In the genomic region with DNA sequence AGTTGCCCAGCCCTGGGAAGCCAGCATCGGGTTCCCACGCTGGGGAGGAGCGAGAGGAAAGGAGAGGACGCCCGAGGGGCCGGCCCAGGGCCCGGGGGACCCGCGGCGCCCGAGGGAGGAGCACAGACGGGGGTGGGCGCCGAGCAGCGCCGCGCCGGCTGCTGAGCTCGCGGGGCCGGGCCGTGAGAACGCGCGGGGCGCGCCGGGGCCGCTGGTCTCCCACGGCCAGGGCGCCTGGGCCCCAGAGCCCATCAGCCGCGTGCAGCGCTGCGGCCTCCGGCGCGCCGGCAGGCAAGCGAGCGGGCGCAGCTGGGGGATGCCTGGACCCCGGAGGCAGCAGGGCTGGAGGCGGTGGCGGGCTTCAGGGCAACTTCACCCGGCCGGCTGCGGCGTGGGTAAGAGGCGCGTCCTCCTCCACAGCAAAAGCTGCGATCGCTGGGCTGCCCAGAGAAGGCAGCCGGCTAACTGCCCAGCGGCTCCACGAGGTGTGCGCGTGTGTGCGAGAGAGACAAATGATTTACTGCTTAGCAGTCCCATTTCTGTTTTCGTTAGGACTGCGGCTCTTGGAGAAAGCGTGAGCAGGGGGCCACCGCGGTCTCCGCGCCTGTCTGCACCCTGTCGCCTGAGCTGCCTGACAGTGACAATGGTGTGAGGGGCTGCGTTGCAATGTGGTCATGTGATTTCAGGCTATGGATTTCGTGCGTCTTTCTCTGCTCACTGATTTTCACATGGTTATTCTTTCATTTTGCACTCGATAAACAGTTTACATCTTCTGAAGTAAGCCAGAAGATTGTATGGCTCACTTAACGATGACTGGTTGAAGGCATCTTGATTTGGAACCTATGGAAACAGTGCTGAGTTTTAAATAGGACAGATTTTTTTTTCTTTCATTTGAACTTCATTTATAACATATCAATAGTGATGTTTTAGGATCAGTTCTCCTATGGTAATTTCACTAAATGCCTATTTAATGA, we compare ENCODE assay signal across 8 cellular contexts. TPM values are rescaled to one million over a fixed set of nuclear protein-coding genes. Genes with fewer than 3 reads are reported as not detected.
DNase-seq lines count a peak whose midpoint lies in the region; ATAC-seq and TF ChIP-seq lines count a peak whose summit lies in the region.

No MANE protein-coding gene starts in this region.

- no peaks in the 10 kb centered on the region for H3K9me3 Mint-ChIP-seq in activated CD4-positive, alpha-beta T cell treated with anti-CD3 and anti-CD28 coated beads, Interleukin-2, amount 10 ng/mL, durations not matched to agents 7 days and 5 days

- POLR2A ChIA-PET in activated CD4-positive, alpha-beta T cell treated with anti-CD3 and anti-CD28 coated beads, Interleukin-2, amount 10 ng/mL, durations not matched to agents 7 days and 5 days (lab: Charles Lee), result no interaction called here
- POLR2A ChIA-PET in HEK293 (lab: Yijun Ruan, JAX), result interaction anchor here (1.1 kb wide), 1 partner anchor 9 kb away, joined by 4 read pairs; no protein-coding TSS in a partner anchor

- TF ChIP-seq CTCF in HEK293 (tag by site-specific recombination; IDR thresholded peaks at IDR 0.05), result no peak
- TF ChIP-seq CTCF in adrenal gland (IDR thresholded peaks at IDR 0.05), result no peak

- H3K4me1 ChIP-seq in HEK293 (ENCODE audit: control insufficient read depth, insufficient read depth, low read length), result peaks cover 11% of the 10 kb centered on the region; the same call in 1 of the 2 replicates
- H3K4me1 ChIP-seq in adrenal gland (replicated peaks in 1 of 2), result no peaks in the 10 kb centered on the region

- TF ChIP-seq POLR2A in adrenal gland (IDR thresholded peaks at IDR 0.05), result no peak

- H3K27me3 Mint-ChIP-seq in activated CD4-positive, alpha-beta T cell treated with anti-CD3 and anti-CD28 coated beads, Interleukin-2, amount 10 ng/mL, durations not matched to agents 7 days and 5 days, result peaks cover 73% of the 10 kb centered on the region

- no peak for DNase-seq in activated CD4-positive, alpha-beta T cell treated with anti-CD3 and anti-CD28 coated beads, Interleukin-2, amount 10 ng/mL, durations not matched to agents 7 days and 5 days
- no peak for DNase-seq in activated CD4-positive, alpha-beta T cell treated with anti-CD3 and anti-CD28 coated beads for 1 hour
- DNase-seq in NCI-H2081 treated with DMSO at 0.1 percent for 48 hours (lab: John Stamatoyannopoulos, UW) (peak; percentile 16), adrenal gland (peak in 4 of 7 donors; percentile 9 to 66 (median 22)), left ventricle myocardium superior (peak; percentile 74), posterior vena cava (ENCODE audit: low spot score) (peak; percentile 85)
- no peak for DNase-seq in activated effector memory CD4-positive, alpha-beta T cell treated with Interleukin-2 at 50 U/mL for 16 hours

- peak; percentile 83 for ATAC-seq in left ventricle myocardium superior

- peaks cover 14% of the 10 kb centered on the region for H3K4me1 Mint-ChIP-seq in activated CD4-positive, alpha-beta T cell treated with anti-CD3 and anti-CD28 coated beads, Interleukin-2, amount 10 ng/mL, durations not matched to agents 7 days and 5 days

- 1 to 3% (median 1%) methylated on average over 23 to 72 of the region's 72 CpGs for WGBS in adrenal gland, 4 donors

- peak overlapping the region; percentile 81 for H3K4me3 Mint-ChIP-seq in activated CD4-positive, alpha-beta T cell treated with anti-CD3 and anti-CD28 coated beads, Interleukin-2, amount 10 ng/mL, durations not matched to agents 7 days and 5 days

- H3K27ac ChIP-seq in HEK293 (ENCODE audit: extremely low read depth, low read depth, low read length) (peak overlapping the region; percentile 73), adrenal gland (peak overlapping the region in 2 of 5 donors; percentile 70 to 78)

- intact Hi-C loops in adrenal gland (cut with DNase I), result no loop called here
- intact Hi-C loops in left ventricle myocardium superior (cut with micrococcal nuclease), result loop anchor here (5.0 kb wide), 1 partner anchor 226 kb away; no protein-coding TSS in a partner anchor
- intact Hi-C loops in posterior vena cava (cut with DNase I), result no loop called here

- H3K36me3 ChIP-seq in HEK293 (ENCODE audit: control insufficient read depth in 2 of 2, insufficient read depth in 1 of 2, low read length in 2 of 2) (no peaks in the 10 kb centered on the region), adrenal gland (replicated peaks in 1 of 2) (no peaks in the 10 kb centered on the region)

- no peaks in the 10 kb centered on the region for H3K9me3 ChIP-seq in HEK293 (ENCODE audit: control insufficient read depth, insufficient read depth, low read depth, low read length)
- no peaks in the 10 kb centered on the region for H3K9me3 ChIP-seq in adrenal gland (replicated peaks in 1 of 3)

- no peak overlapping the region for H3K27ac Mint-ChIP-seq in activated CD4-positive, alpha-beta T cell treated with anti-CD3 and anti-CD28 coated beads, Interleukin-2, amount 10 ng/mL, durations not matched to agents 7 days and 5 days

- no peaks in the 10 kb centered on the region for H3K27me3 ChIP-seq in adrenal gland

- H3K36me3 Mint-ChIP-seq in activated CD4-positive, alpha-beta T cell treated with anti-CD3 and anti-CD28 coated beads, Interleukin-2, amount 10 ng/mL, durations not matched to agents 7 days and 5 days (ENCODE audit: low read depth), result no peaks in the 10 kb centered on the region

- CTCF ChIA-PET in activated CD4-positive, alpha-beta T cell treated with anti-CD3 and anti-CD28 coated beads, Interleukin-2, amount 10 ng/mL, durations not matched to agents 7 days and 5 days (lab: Charles Lee), result no interaction called here
- CTCF ChIA-PET in HEK293 (lab: Yijun Ruan, JAX), result interaction anchor here (0.8 kb wide), 1 partner anchor 106 kb away, joined by 3 read pairs; no protein-coding TSS in a partner anchor

- H3K4me3 ChIP-seq in HEK293 (ENCODE audit: low read depth, low read length) (peak overlapping the region; percentile 52), adrenal gland (peak overlapping the region in 3 of 4 donors; percentile 14 to 42 (median 38))

TF ChIP-seq in HEK293, 187 proteins besides CTCF, POLR2A, EP300 and RAD21 (continues in another document):
- peak; percentile 79 for TF ChIP-seq ZNF335 (tag by site-specific recombination; conservative IDR thresholded peaks at IDR 0.05)
- TF ChIP-seq SCRT2 (tag by site-specific recombination; IDR thresholded peaks at IDR 0.05), result no peak
- no peak for TF ChIP-seq YY2 (tag by site-specific recombination; IDR thresholded peaks at IDR 0.05)
- no peak for TF ChIP-seq KLF1 (tag by site-specific recombination; IDR thresholded peaks at IDR 0.05)
- TF ChIP-seq WT1 (tag by site-specific recombination; IDR thresholded peaks at IDR 0.05), result no peak
- TF ChIP-seq, protein P1, sequence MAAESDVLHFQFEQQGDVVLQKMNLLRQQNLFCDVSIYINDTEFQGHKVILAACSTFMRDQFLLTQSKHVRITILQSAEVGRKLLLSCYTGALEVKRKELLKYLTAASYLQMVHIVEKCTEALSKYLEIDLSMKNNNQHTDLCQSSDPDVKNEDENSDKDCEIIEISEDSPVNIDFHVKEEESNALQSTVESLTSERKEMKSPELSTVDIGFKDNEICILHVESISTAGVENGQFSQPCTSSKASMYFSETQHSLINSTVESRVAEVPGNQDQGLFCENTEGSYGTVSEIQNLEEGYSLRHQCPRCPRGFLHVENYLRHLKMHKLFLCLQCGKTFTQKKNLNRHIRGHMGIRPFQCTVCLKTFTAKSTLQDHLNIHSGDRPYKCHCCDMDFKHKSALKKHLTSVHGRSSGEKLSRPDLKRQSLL (tag by site-specific recombination; IDR thresholded peaks at IDR 0.05), result no peak
- no peak for TF ChIP-seq ZNF510 (tag by site-specific recombination; IDR thresholded peaks at IDR 0.05; ENCODE audit: insufficient replicate concordance)
- TF ChIP-seq, protein P2, sequence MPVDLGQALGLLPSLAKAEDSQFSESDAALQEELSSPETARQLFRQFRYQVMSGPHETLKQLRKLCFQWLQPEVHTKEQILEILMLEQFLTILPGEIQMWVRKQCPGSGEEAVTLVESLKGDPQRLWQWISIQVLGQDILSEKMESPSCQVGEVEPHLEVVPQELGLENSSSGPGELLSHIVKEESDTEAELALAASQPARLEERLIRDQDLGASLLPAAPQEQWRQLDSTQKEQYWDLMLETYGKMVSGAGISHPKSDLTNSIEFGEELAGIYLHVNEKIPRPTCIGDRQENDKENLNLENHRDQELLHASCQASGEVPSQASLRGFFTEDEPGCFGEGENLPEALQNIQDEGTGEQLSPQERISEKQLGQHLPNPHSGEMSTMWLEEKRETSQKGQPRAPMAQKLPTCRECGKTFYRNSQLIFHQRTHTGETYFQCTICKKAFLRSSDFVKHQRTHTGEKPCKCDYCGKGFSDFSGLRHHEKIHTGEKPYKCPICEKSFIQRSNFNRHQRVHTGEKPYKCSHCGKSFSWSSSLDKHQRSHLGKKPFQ (tag by site-specific recombination; IDR thresholded peaks at IDR 0.05), result peak; percentile 54
- TF ChIP-seq MZF1 (tag by site-specific recombination; IDR thresholded peaks at IDR 0.05; ENCODE audit: borderline replicate concordance), result no peak
- no peak for TF ChIP-seq ZNF10 (tag by site-specific recombination; IDR thresholded peaks at IDR 0.05)
- TF ChIP-seq ZFHX2 (tag by site-specific recombination; conservative IDR thresholded peaks at IDR 0.05), result peak; percentile 50; the same call in 1 of the 2 replicates
- TF ChIP-seq ZNF530 (tag by site-specific recombination; IDR thresholded peaks at IDR 0.05; ENCODE audit: low read depth), result no peak
- TF ChIP-seq ZNF350 (tag by site-specific recombination; IDR thresholded peaks at IDR 0.05), result no peak
- TF ChIP-seq, protein P3, sequence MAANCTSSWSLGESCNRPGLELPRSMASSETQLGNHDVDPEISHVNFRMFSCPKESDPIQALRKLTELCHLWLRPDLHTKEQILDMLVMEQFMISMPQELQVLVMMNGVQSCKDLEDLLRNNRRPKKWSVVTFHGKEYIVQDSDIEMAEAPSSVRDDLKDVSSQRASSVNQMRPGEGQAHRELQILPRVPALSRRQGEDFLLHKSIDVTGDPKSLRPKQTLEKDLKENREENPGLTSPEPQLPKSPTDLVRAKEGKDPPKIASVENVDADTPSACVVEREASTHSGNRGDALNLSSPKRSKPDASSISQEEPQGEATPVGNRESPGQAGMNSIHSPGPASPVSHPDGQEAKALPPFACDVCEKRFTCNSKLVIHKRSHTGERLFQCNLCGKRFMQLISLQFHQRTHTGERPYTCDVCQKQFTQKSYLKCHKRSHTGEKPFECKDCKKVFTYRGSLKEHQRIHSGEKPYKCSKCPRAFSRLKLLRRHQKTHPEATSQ (tag by site-specific recombination; IDR thresholded peaks at IDR 0.05), result no peak
- no peak for TF ChIP-seq KLF9 (tag by site-specific recombination; IDR thresholded peaks at IDR 0.05; ENCODE audit: low read depth)
- no peak for TF ChIP-seq ZNF837 (tag by site-specific recombination; IDR thresholded peaks at IDR 0.05)

RNA-seq across cellular contexts. Expression of a gene that starts 1.2 kb away (rescaled TPM):
- total RNA-seq in activated CD4-positive, alpha-beta T cell treated with anti-CD3 and anti-CD28 coated beads, Interleukin-2, amount 10 ng/mL, durations not matched to agents 7 days and 5 days, result not detected
- total RNA-seq in adrenal gland (10 to 100 TPM in 4 of 8 donors, 1 to 10 TPM in 4; 4.9 to 17.1 (median 11.5) TPM), left ventricle myocardium superior (106 TPM), posterior vena cava (100 to 1,000 TPM in 1 of 2 donors, 10 to 100 TPM in 1; 88.1 to 108 TPM)
- 10 to 100 TPM in 1 of 3 donors, 1 to 10 TPM in 2; 2.3 to 10.8 (median 3.8) TPM for polyA plus RNA-seq in adrenal gland

Comparison
In these comparisons a context has a peak if more than half of its experiments do, and no peak if none do; other contexts are left out.
1. DNase-seq: peak in NCI-H2081 treated with DMSO at 0.1 percent for 48 hours (single experiment), adrenal gland (4 of 7), left ventricle myocardium superior (single experiment) and posterior vena cava (single experiment); none in activated CD4-positive, alpha-beta T cell treated with anti-CD3 and anti-CD28 coated beads, Interleukin-2, amount 10 ng/mL, durations not matched to agents 7 days and 5 days (single experiment), activated CD4-positive, alpha-beta T cell treated with anti-CD3 and anti-CD28 coated beads for 1 hour (single experiment) and activated effector memory CD4-positive, alpha-beta T cell treated with Interleukin-2 at 50 U/mL for 16 hours (single experiment).
2. RNA of a gene that starts 1.2 kb away (total RNA-seq): 88.1 to 108 TPM in posterior vena cava, 106 TPM in left ventricle myocardium superior (single experiment) and 4.9 to 17.1 TPM in adrenal gland; not detected in activated CD4-positive, alpha-beta T cell treated with anti-CD3 and anti-CD28 coated beads, Interleukin-2, amount 10 ng/mL, durations not matched to agents 7 days and 5 days; every median in the first group is over 4 times any median in the second.